Comparison of ENCODE assay signal across 22 cellular contexts in the genomic region with DNA sequence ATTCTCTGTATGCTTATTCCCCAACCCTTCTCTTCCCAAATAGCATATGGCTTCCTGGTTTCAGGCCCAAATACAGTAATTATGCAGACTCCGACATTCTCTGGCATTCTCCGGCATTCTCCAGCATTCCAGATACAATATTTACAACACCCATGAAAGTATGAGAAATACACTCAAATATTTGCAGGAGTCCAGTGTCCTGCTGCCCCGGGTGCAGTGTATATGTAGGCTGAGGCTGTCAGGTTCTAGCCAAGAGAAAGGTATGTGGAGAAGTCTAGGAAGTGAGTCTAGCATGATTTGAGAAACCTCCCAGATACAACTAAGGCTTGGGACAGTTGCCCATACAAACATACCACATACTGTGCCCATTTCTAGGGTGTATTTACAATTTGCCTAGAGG.
A peak's percentile ranks its signal among the peaks of the same experiment; 100 is the strongest.
DNase-seq lines count a peak whose midpoint lies in the region; ATAC-seq, FAIRE-seq and TF ChIP-seq lines count a peak whose summit lies in the region.
"Had no signal": no experiment of that assay in that cellular context is flagged by ENCODE, and none has a peak within 500 bp of the region (broad histone marks: within the 10 kb centered on the region; RNA-seq: fewer than 3 reads in every experiment).

No MANE protein-coding gene starts in this region.

- H3K27me3 ChIP-seq in heart right ventricle (no peaks in the 10 kb centered on the region), astrocyte (ENCODE audit: insufficient read depth, low read length) (no peaks in the 10 kb centered on the region), upper lobe of right lung (no peaks in the 10 kb centered on the region)
- H3K27me3 ChIP-seq: adrenal gland had no signal

- WGBS in heart right ventricle, 2 donors: 75 to 80% methylated on average over 3 of the region's 3 CpGs

- no peaks in the 10 kb centered on the region for H4K20me1 ChIP-seq in astrocyte (ENCODE audit: insufficient read depth, low read length)

- H3K9me3 ChIP-seq in heart right ventricle (no peaks in the 10 kb centered on the region), astrocyte (ENCODE audit: insufficient read depth, low read depth, low read length) (no peaks in the 10 kb centered on the region), upper lobe of right lung (no peaks in the 10 kb centered on the region)
- H3K9me3 ChIP-seq: adrenal gland, prostate gland had no signal

- H3K9ac ChIP-seq in astrocyte (ENCODE audit: low read length): no peak overlapping the region

- no peaks in the 10 kb centered on the region for H3K9me3 Mint-ChIP-seq in astrocyte (ENCODE audit: unreplicated experiment)
- H3K9me3 Mint-ChIP-seq in activated CD4-positive, alpha-beta T cell treated with anti-CD3 and anti-CD28 coated beads, Interleukin-2, amount 10 ng/mL, durations not matched to agents 7 days and 5 days: no peaks in the 10 kb centered on the region
- H3K9me3 Mint-ChIP-seq: activated T-helper 1 cell treated with anti-CD3 and anti-CD28 coated beads, Interleukin-12 subunit alpha, Interleukin-12 subunit beta, Interleukin-2, Interleukin-4 antibody, amounts not matched to agents 30 ng/mL and 10 ng/mL and 1 ng/mL, durations not matched to agents 14 hours and 24 hours and 36 hours had no signal

- peak; percentile 9 for FAIRE-seq in astrocyte (lab: Jason Lieb, UNC)
- FAIRE-seq: TTC549, urothelium cell line had no signal

- H3K27ac ChIP-seq in heart right ventricle (peak overlapping the region in 4 of 10 donors; percentile 70 to 82 (median 76)), astrocyte (ENCODE audit: low read depth, low read length) (no peak overlapping the region), upper lobe of right lung (no peak overlapping the region)
- H3K27ac ChIP-seq: adrenal gland, HL-60, prostate gland had no signal

- no peaks in the 10 kb centered on the region for H3K36me3 ChIP-seq in heart right ventricle
- H3K36me3 ChIP-seq in astrocyte (ENCODE audit: insufficient read depth, low read length): no peaks in the 10 kb centered on the region
- H3K36me3 ChIP-seq in upper lobe of right lung: no peaks in the 10 kb centered on the region
- H3K36me3 ChIP-seq: adrenal gland, prostate gland had no signal

- H2AFZ ChIP-seq in astrocyte (ENCODE audit: low read depth, low read length): no peak overlapping the region

- DNase-seq in left ventricle myocardium superior (no peak), heart right ventricle (no peak), astrocyte (ENCODE audit: low read depth) (peak; percentile 75), islet precursor cell (peak; percentile 47), upper lobe of right lung (no peak), NCI-H82 (lab: John Stamatoyannopoulos, UW) (no peak)
- no peak for DNase-seq in activated CD4-positive, alpha-beta T cell treated with anti-CD3 and anti-CD28 coated beads, Interleukin-2, amount 10 ng/mL, durations not matched to agents 7 days and 5 days
- DNase-seq: activated CD4-positive, alpha-beta memory T cell treated with anti-CD3 and anti-CD28 coated beads, Interleukin-2, amount 10 ng/mL, durations not matched to agents 7 days and 5 days; adrenal gland; GDM1; hypothalamus; Kasumi-1; NCI-H1417; NCI-H510A; stimulated activated CD4-positive, alpha-beta T cell treated with anti-CD3 and anti-CD28 coated beads, Interleukin-15, amount 100 ng/mL, for 24 hours had no signal

- peaks cover 0 to 44% (median 34%) of the 10 kb centered on the region in 9 donors for H3K4me1 ChIP-seq in heart right ventricle
- peaks cover 12% of the 10 kb centered on the region for H3K4me1 ChIP-seq in astrocyte (ENCODE audit: insufficient read depth, low read length)
- H3K4me1 ChIP-seq in upper lobe of right lung: no peaks in the 10 kb centered on the region
- H3K4me1 ChIP-seq: adrenal gland, prostate gland had no signal

- no peaks in the 10 kb centered on the region for H3K79me2 ChIP-seq in astrocyte (ENCODE audit: insufficient read depth, low read length)

- H3K4me3 Mint-ChIP-seq in astrocyte (ENCODE audit: unreplicated experiment): no peak overlapping the region
- H3K4me3 Mint-ChIP-seq in activated CD4-positive, alpha-beta T cell treated with anti-CD3 and anti-CD28 coated beads, Interleukin-2, amount 10 ng/mL, durations not matched to agents 7 days and 5 days: no peak overlapping the region
- H3K4me3 Mint-ChIP-seq: activated CD4-positive, alpha-beta memory T cell treated with anti-CD3 and anti-CD28 coated beads, Interleukin-2, amount 10 ng/mL, durations not matched to agents 7 days and 5 days; activated T-helper 1 cell treated with anti-CD3 and anti-CD28 coated beads, Interleukin-12 subunit alpha, Interleukin-12 subunit beta, Interleukin-2, Interleukin-4 antibody, amounts not matched to agents 30 ng/mL and 10 ng/mL and 1 ng/mL, durations not matched to agents 14 hours and 24 hours and 36 hours; stimulated activated naive CD8-positive, alpha-beta T cell treated with anti-CD3 and anti-CD28 coated beads, Interleukin-15, Interleukin-2, amounts not matched to agents 100 ng/mL and 50 ng/mL, for 24 hours had no signal

- POLR2A ChIA-PET in activated CD4-positive, alpha-beta T cell treated with anti-CD3 and anti-CD28 coated beads, Interleukin-2, amount 10 ng/mL, durations not matched to agents 7 days and 5 days (lab: Charles Lee): no interaction called here

- TF ChIP-seq CTCF in heart right ventricle (IDR thresholded peaks at IDR 0.05) (no peak), astrocyte (IDR thresholded peaks at IDR 0.05; ENCODE audit: insufficient read depth, low read depth, low read length) (no peak), upper lobe of right lung (IDR thresholded peaks at IDR 0.05) (no peak)

- ATAC-seq in left ventricle myocardium superior: peak; percentile 7
- ATAC-seq in heart right ventricle: no peak
- ATAC-seq in upper lobe of right lung: peak; percentile 36
- no peak for ATAC-seq in HG02981 (IDR thresholded peaks at IDR 0.05; ENCODE audit: unreplicated experiment)

- peaks cover 31% of the 10 kb centered on the region for H3K4me1 Mint-ChIP-seq in astrocyte (ENCODE audit: low read depth, unreplicated experiment)
- H3K4me1 Mint-ChIP-seq in activated CD4-positive, alpha-beta T cell treated with anti-CD3 and anti-CD28 coated beads, Interleukin-2, amount 10 ng/mL, durations not matched to agents 7 days and 5 days: no peaks in the 10 kb centered on the region
- H3K4me1 Mint-ChIP-seq: activated CD4-positive, alpha-beta memory T cell treated with anti-CD3 and anti-CD28 coated beads, Interleukin-2, amount 10 ng/mL, durations not matched to agents 7 days and 5 days had no signal

- H3K36me3 Mint-ChIP-seq in astrocyte (ENCODE audit: low read depth, unreplicated experiment): no peaks in the 10 kb centered on the region
- H3K36me3 Mint-ChIP-seq in activated CD4-positive, alpha-beta T cell treated with anti-CD3 and anti-CD28 coated beads, Interleukin-2, amount 10 ng/mL, durations not matched to agents 7 days and 5 days (ENCODE audit: low read depth): no peaks in the 10 kb centered on the region

- H3K4me3 ChIP-seq in heart right ventricle (no peak overlapping the region), astrocyte (ENCODE audit: insufficient read depth, low read depth, low read length) (no peak overlapping the region), upper lobe of right lung (no peak overlapping the region)
- H3K4me3 ChIP-seq: adrenal gland, prostate gland had no signal

- no peak overlapping the region for H3K27ac Mint-ChIP-seq in astrocyte (ENCODE audit: unreplicated experiment)
- H3K27ac Mint-ChIP-seq in activated CD4-positive, alpha-beta T cell treated with anti-CD3 and anti-CD28 coated beads, Interleukin-2, amount 10 ng/mL, durations not matched to agents 7 days and 5 days: no peak overlapping the region
- H3K27ac Mint-ChIP-seq: activated CD4-positive, alpha-beta memory T cell treated with anti-CD3 and anti-CD28 coated beads, Interleukin-2, amount 10 ng/mL, durations not matched to agents 7 days and 5 days; activated T-helper 1 cell treated with anti-CD3 and anti-CD28 coated beads, Interleukin-12 subunit alpha, Interleukin-12 subunit beta, Interleukin-2, Interleukin-4 antibody, amounts not matched to agents 30 ng/mL and 10 ng/mL and 1 ng/mL, durations not matched to agents 14 hours and 24 hours and 36 hours; stimulated activated naive CD8-positive, alpha-beta T cell treated with anti-CD3 and anti-CD28 coated beads, Interleukin-15, Interleukin-2, amounts not matched to agents 100 ng/mL and 50 ng/mL, for 24 hours had no signal

- no peaks in the 10 kb centered on the region for H3K27me3 Mint-ChIP-seq in astrocyte (ENCODE audit: low read depth, unreplicated experiment)
- no peaks in the 10 kb centered on the region for H3K27me3 Mint-ChIP-seq in activated CD4-positive, alpha-beta T cell treated with anti-CD3 and anti-CD28 coated beads, Interleukin-2, amount 10 ng/mL, durations not matched to agents 7 days and 5 days
- H3K27me3 Mint-ChIP-seq: activated CD4-positive, alpha-beta memory T cell treated with anti-CD3 and anti-CD28 coated beads, Interleukin-2, amount 10 ng/mL, durations not matched to agents 7 days and 5 days; stimulated activated naive CD8-positive, alpha-beta T cell treated with anti-CD3 and anti-CD28 coated beads, Interleukin-15, Interleukin-2, amounts not matched to agents 100 ng/mL and 50 ng/mL, for 24 hours had no signal

- peak overlapping the region; percentile 42 for H3K4me2 ChIP-seq in astrocyte (ENCODE audit: low read length)

- CTCF ChIA-PET in activated CD4-positive, alpha-beta T cell treated with anti-CD3 and anti-CD28 coated beads, Interleukin-2, amount 10 ng/mL, durations not matched to agents 7 days and 5 days (lab: Charles Lee): no interaction called here

- intact Hi-C loops in left ventricle myocardium superior (cut with micrococcal nuclease): loop anchor here (10.0 kb wide), 1 partner anchor 409 kb away; no protein-coding TSS in a partner anchor
- intact Hi-C loops in heart right ventricle (cut with DNase I): loop anchor here in 1 of 10 donors (2.0 kb wide), 1 partner anchor 411 kb away; no protein-coding TSS in a partner anchor
- intact Hi-C loops in upper lobe of right lung (cut with DNase I): no loop called here

Comparison
In these comparisons a context has a peak if more than half of its experiments do, and no peak if none do; other contexts are left out.
1. ATAC-seq: peak in left ventricle myocardium superior (single experiment) and upper lobe of right lung (single experiment); none in heart right ventricle (0 of 8) and HG02981 (single experiment).
2. DNase-seq: peak in astrocyte (single experiment) and islet precursor cell (single experiment); none in left ventricle myocardium superior (single experiment), heart right ventricle (0 of 2), upper lobe of right lung (single experiment), activated CD4-positive, alpha-beta T cell treated with anti-CD3 and anti-CD28 coated beads, Interleukin-2, amount 10 ng/mL, durations not matched to agents 7 days and 5 days (single experiment) and NCI-H82 (single experiment).